Comparison of ENCODE assay signal across 8 cellular contexts in the genomic region with DNA sequence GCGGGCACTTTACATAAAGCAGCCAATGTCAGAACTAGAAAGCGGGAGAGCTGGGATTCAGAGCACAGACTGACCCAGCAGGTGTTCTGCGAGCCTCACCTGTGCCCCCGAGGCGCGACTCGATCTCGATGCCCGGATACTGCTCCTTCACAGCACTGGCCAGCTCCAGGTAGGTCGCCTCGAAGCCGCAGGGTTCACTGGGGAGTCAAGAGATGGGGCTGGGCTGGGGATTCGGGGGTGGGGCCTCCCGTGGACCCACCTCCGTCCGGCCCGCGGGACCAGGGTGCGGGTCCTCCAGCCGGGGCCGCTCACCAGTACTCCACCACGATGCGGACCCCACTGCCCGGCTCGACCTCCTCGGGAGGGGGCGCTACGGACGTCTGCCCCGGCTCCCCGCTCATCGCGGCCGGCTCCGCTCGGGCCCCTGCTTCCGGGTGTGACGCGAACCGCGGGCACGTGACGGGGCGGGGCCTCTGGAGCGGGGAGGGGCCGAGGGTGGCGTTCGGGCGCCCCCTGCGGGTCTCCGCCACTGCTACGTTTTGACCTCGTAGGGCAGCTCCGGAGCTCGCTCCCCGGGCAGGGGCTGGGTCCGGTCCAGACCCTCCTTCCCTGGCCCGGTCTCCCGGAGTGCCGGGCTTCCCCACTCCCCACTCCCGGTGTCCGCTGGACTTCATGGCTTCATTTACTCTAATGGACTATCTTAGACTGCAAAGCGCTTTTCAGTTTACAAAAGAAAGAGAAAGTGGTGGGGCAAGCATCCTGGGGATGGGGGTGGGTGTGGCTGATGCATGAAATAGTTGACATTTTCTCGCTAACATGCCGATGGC. TPM values are rescaled to one million over a fixed set of nuclear protein-coding genes. Genes with fewer than 3 reads are reported as not detected.
A peak's percentile ranks its signal among the peaks of the same experiment; 100 is the strongest.
DNase-seq lines count a peak whose midpoint lies in the region; ATAC-seq, FAIRE-seq and TF ChIP-seq lines count a peak whose summit lies in the region.

MIEN1 (minus strand) TSS at position 438 of the 827 bp plus-strand sequence; CDS start at position 401, 37 bp downstream.

- peak; percentile 91 to 94 (median 91) for TF ChIP-seq CTCF in uterus (IDR thresholded peaks at IDR 0.05)

- no peaks in the 10 kb centered on the region for H3K27me3 Mint-ChIP-seq in T-helper 17 cell

- TF ChIP-seq POLR2A in GM12891 (IDR thresholded peaks at IDR 0.05; ENCODE audit: low read depth, low read length), result peak; percentile 88
- TF ChIP-seq POLR2A in uterus (IDR thresholded peaks at IDR 0.05), result peak; percentile 33 to 89

- H3K4me3 Mint-ChIP-seq in T-helper 17 cell, result peak within 1 kb of the TSS; percentile 92

- peak within 1 kb of the TSS; percentile 88 for H3K27ac Mint-ChIP-seq in T-helper 17 cell

- peak; percentile 93 for FAIRE-seq in GM12891 (lab: Jason Lieb, UNC)

- ATAC-seq in HG02798 (IDR thresholded peaks at IDR 0.05; ENCODE audit: poor library complexity, unreplicated experiment), result peak; percentile 96
- ATAC-seq in T-helper 17 cell, result peak; percentile 95
- peak; percentile 98 for ATAC-seq in left ventricle myocardium superior

- peak; percentile 99 for DNase-seq in GM12891 (ENCODE audit: insufficient read length, low spot score)
- DNase-seq in NCI-H1436 treated with DMSO at 0.1 percent for 48 hours (lab: John Stamatoyannopoulos, UW), result peak; percentile 11
- peak; percentile 90 to 96 (median 95) for DNase-seq in T-helper 17 cell
- peak; percentile 44 to 97 (median 81) for DNase-seq in amygdala (lab: John Stamatoyannopoulos, UW)
- DNase-seq in left ventricle myocardium superior, result peak; percentile 97
- peak; percentile 84 for DNase-seq in putamen (ENCODE audit: low spot score)
- DNase-seq in uterus, result peak; percentile 88 to 91

- peak within 1 kb of the TSS; percentile 89 to 96 for H3K4me3 ChIP-seq in uterus

- peaks cover 17% of the 10 kb centered on the region for H3K4me1 Mint-ChIP-seq in T-helper 17 cell

- no peaks in the 10 kb centered on the region for H3K36me3 Mint-ChIP-seq in T-helper 17 cell (ENCODE audit: low read depth)

- H3K36me3 ChIP-seq in uterus, result no peaks in the 10 kb centered on the region

- peak within 1 kb of the TSS; percentile 86 to 90 for H3K27ac ChIP-seq in uterus

- H3K9me3 ChIP-seq in T-helper 17 cell (ENCODE audit: control insufficient read depth, low read length, poor library complexity, severe bottlenecking), result no peaks in the 10 kb centered on the region
- no peaks in the 10 kb centered on the region for H3K9me3 ChIP-seq in uterus

- H3K27me3 ChIP-seq in uterus, result no peaks in the 10 kb centered on the region

- no peaks in the 10 kb centered on the region for H3K4me1 ChIP-seq in uterus

- intact Hi-C loops in left ventricle myocardium superior (cut with micrococcal nuclease), result no loop called here
- intact Hi-C loops in uterus (cut with DNase I; ENCODE audit: low total_unique reads), result no loop called here

TF ChIP-seq in GM12891, 5 proteins besides CTCF, POLR2A, EP300 and RAD21:
- TF ChIP-seq POLR2AphosphoS5 (IDR thresholded peaks at IDR 0.05; ENCODE audit: low read depth, low read length) (peak; percentile 77), TAF1 (IDR thresholded peaks at IDR 0.05; ENCODE audit: low read depth, low read length) (peak; percentile 60), POU2F2 (IDR thresholded peaks at IDR 0.05; ENCODE audit: low read depth, low read length) (no peak)

RNA-seq across cellular contexts. Expression of gene MIEN1, which starts in this region (rescaled TPM):
- 44.9 TPM for polyA plus RNA-seq in GM12891 (2012; ENCODE audit: low read depth, missing spikeins)
- 10 to 100 TPM; 36.9 to 41.8 TPM for total RNA-seq in T-helper 17 cell
- total RNA-seq in left ventricle myocardium superior, result 49.3 TPM
- 100 to 1,000 TPM in 1 of 4 donors, 10 to 100 TPM in 2, 1 to 10 TPM in 1; 4.9 to 125 (median 58.5) TPM for total RNA-seq in uterus

Comparison
In these comparisons a context has a peak if more than half of its experiments do, and no peak if none do; other contexts are left out.
1. Peak in every context shown above with its lines: DNase-seq, ATAC-seq, H3K4me3 ChIP-seq and H3K27ac ChIP-seq.
2. DNase-seq: peak in every context shown above with its lines; median percentile 99 in GM12891; 97 in left ventricle myocardium superior; 95 in T-helper 17 cell; 90 in uterus; 84 in putamen; 81 in amygdala; 11 in NCI-H1436 treated with DMSO at 0.1 percent for 48 hours.